In genomic region chr7:45917658-45918057, GRCh38 we compare ENCODE assay signal across 8 cellular contexts. TPM values are rescaled to one million over a fixed set of nuclear protein-coding genes. Genes with fewer than 3 reads are reported as not detected.
DNase-seq lines count a peak whose midpoint lies in the region; FAIRE-seq and TF ChIP-seq lines count a peak whose summit lies in the region.

No MANE protein-coding gene starts in this region.

- peak; percentile 85 to 94 for TF ChIP-seq CTCF in brain (conservative IDR thresholded peaks at IDR 0.05)

- no peak overlapping the region for H3K27ac Mint-ChIP-seq in brain

- DNase-seq in GOT3 (lab: John Stamatoyannopoulos, UW) (peak; percentile 35), MV-4-11 (lab: John Stamatoyannopoulos, UW) (peak; percentile 39), T1000 (lab: John Stamatoyannopoulos, UW) (peak; percentile 63), iPS-NIHi7 (ENCODE audit: extremely low spot score) (peak; percentile 80), OCI-M2 (lab: John Stamatoyannopoulos, UW; ENCODE audit: unreplicated experiment) (no peak)
- DNase-seq in stimulated activated CD4-positive, alpha-beta T cell treated with anti-CD3 and anti-CD28 coated beads, Interleukin-12 subunit alpha, Interleukin-12 subunit beta, amount 100 ng/mL, for 4 hours = peak; percentile 76

- peak overlapping the region; percentile 30 to 92 (median 76) for H3K4me3 Mint-ChIP-seq in brain

- peaks cover 66% of the 10 kb centered on the region for H3K27me3 Mint-ChIP-seq in brain

- no peaks in the 10 kb centered on the region for H3K9me3 Mint-ChIP-seq in brain

- H3K4me1 Mint-ChIP-seq in brain = peaks cover 38% of the 10 kb centered on the region

- peak; percentile 8 for FAIRE-seq in G401.6 (lab: Jason Lieb, UNC)

- peaks cover 6% of the 10 kb centered on the region for H3K36me3 Mint-ChIP-seq in brain

RNA-seq across cellular contexts. Expression of gene IGFBP3, which starts 3.4 kb away (rescaled TPM):
- 39.9 TPM for polyA plus RNA-seq in brain (ENCODE audit: insufficient read depth, low read depth, low replicate concordance)

RNA-seq across cellular contexts. Expression of gene IGFBP1, which starts 29.4 kb away (rescaled TPM):
- 0.81 TPM for polyA plus RNA-seq in brain (ENCODE audit: insufficient read depth, low read depth, low replicate concordance)

RNA-seq across cellular contexts. Expression of gene CCDC201, which starts 44.8 kb away (rescaled TPM):
- not detected for polyA plus RNA-seq in brain (ENCODE audit: insufficient read depth, low read depth, low replicate concordance)
